Comparison of ENCODE assay signal across 21 cellular contexts in the genomic region with DNA sequence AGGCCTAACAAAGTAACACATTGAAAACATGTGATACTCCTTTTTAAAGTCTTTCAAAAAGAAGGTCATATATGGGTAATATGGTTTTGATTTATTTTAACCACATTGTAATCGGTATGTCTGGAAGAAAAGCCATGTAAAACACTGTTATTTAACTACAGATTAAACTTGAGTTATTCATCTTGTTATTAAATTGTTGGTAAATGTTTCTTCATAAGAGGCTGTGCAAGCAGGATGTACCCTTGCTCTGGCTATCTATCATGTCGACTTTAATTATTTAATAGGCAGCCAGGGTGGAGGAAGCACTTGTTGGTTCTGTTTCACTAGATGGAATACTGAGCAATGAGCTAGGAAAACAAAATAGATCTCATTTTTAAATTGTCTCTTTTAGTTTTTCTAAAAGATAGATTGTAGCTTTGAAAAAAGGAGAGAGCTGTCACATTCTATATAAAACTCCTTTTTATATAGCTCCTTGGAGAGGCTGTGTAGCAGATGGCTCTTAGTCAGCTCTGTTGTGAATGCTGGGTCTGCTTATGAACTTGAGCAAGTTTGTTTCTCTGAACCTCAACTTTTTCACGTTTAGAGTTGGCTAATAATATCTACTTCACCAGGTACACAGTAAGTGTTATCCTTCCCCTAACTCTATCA. TPM values are rescaled to one million over a fixed set of nuclear protein-coding genes. Genes with fewer than 3 reads are reported as not detected.
DNase-seq lines count a peak whose midpoint lies in the region; ATAC-seq and TF ChIP-seq lines count a peak whose summit lies in the region.
"Had no signal": no experiment of that assay in that cellular context is flagged by ENCODE, and none has a peak within 500 bp of the region (broad histone marks: within the 10 kb centered on the region; RNA-seq: fewer than 3 reads in every experiment).

No MANE protein-coding gene starts in this region.

- H4K20me1 ChIP-seq in hepatocyte (ENCODE audit: insufficient read depth, poor library complexity, severe bottlenecking), result no peaks in the 10 kb centered on the region

- TF ChIP-seq EP300 in upper lobe of left lung (IDR thresholded peaks at IDR 0.05), result no peak

- WGBS in hepatocyte (ENCODE audit: low lambda C conversion rate, missing lambda C conversion rate), result 45% methylated on average over 3 of the region's 3 CpGs
- WGBS in upper lobe of left lung, 2 donors, result 38 to 44% methylated on average over 3 of the region's 3 CpGs

- no peak overlapping the region for H2AFZ ChIP-seq in hepatocyte

- intact Hi-C loops in uterus (cut with DNase I; ENCODE audit: low total_unique reads), result no loop called here

- no peak overlapping the region for H3K4me2 ChIP-seq in hepatocyte

- H3K36me3 Mint-ChIP-seq in activated naive CD4-positive, alpha-beta T cell treated with anti-CD3 and anti-CD28 coated beads, Interleukin-2, amount 50 U/mL, for 24 hours, result peaks cover 26% of the 10 kb centered on the region
- peaks cover 23% of the 10 kb centered on the region for H3K36me3 Mint-ChIP-seq in activated naive CD4-positive, alpha-beta T cell treated with anti-CD3 and anti-CD28 coated beads, Interleukin-2, amount 10 ng/mL, durations not matched to agents 7 days and 5 days

- no peaks in the 10 kb centered on the region for H3K9me3 Mint-ChIP-seq in activated naive CD4-positive, alpha-beta T cell treated with anti-CD3 and anti-CD28 coated beads, Interleukin-2, amount 50 U/mL, for 24 hours
- H3K9me3 Mint-ChIP-seq in activated naive CD4-positive, alpha-beta T cell treated with anti-CD3 and anti-CD28 coated beads, Interleukin-2, amount 10 ng/mL, durations not matched to agents 7 days and 5 days, result peaks cover 4% of the 10 kb centered on the region
- H3K9me3 Mint-ChIP-seq: activated B cell treated with CpG ODN at 0.5 μM for 24 hours, type B pancreatic cell had no signal

- no peak for DNase-seq in activated naive CD4-positive, alpha-beta T cell treated with anti-CD3 and anti-CD28 coated beads, Interleukin-2, amount 10 ng/mL, durations not matched to agents 7 days and 5 days
- DNase-seq in fibroblast of gingiva (ENCODE audit: low read depth), result peak; percentile 66
- no peak for DNase-seq in uterus
- no peak for DNase-seq in hepatocyte (ENCODE audit: low spot score)
- no peak for DNase-seq in upper lobe of left lung
- no peak for DNase-seq in activated CD8-positive, alpha-beta memory T cell treated with anti-CD3 and anti-CD28 coated beads for 24 hours
- DNase-seq: ACHN; activated B cell treated with CpG ODN at 0.5 μM for 24 hours; activated CD4-positive, alpha-beta T cell treated with anti-CD3 and anti-CD28 coated beads, Interleukin-2, amount 50 U/mL, for 48 hours; effector CD4-positive, alpha-beta T cell; esophagus squamous epithelium; H7; NCI-H1105; right cardiac atrium; stimulated activated CD4-positive, alpha-beta T cell treated with anti-CD3 and anti-CD28 coated beads, Interleukin-15, amount 100 ng/mL, for 24 hours; stimulated activated CD8-positive, alpha-beta memory T cell treated with anti-CD3 and anti-CD28 coated beads, Interleukin-4, amount 100 ng/mL, for 48 hours; T-helper 9 cell had no signal

- H3K4me1 Mint-ChIP-seq in activated naive CD4-positive, alpha-beta T cell treated with anti-CD3 and anti-CD28 coated beads, Interleukin-2, amount 50 U/mL, for 24 hours, result peaks cover 63% of the 10 kb centered on the region
- peaks cover 2% of the 10 kb centered on the region for H3K4me1 Mint-ChIP-seq in activated naive CD4-positive, alpha-beta T cell treated with anti-CD3 and anti-CD28 coated beads, Interleukin-2, amount 10 ng/mL, durations not matched to agents 7 days and 5 days

- H3K9me2 ChIP-seq in hepatocyte (replicated peaks; ENCODE audit: insufficient read depth), result no peaks in the 10 kb centered on the region

- H3K9me3 ChIP-seq in uterus, result no peaks in the 10 kb centered on the region
- H3K9me3 ChIP-seq in hepatocyte (ENCODE audit: low read depth), result no peaks in the 10 kb centered on the region
- no peaks in the 10 kb centered on the region for H3K9me3 ChIP-seq in upper lobe of left lung
- H3K9me3 ChIP-seq: esophagus squamous epithelium had no signal

- H3K4me1 ChIP-seq in uterus (no peaks in the 10 kb centered on the region), hepatocyte (ENCODE audit: insufficient read depth) (no peaks in the 10 kb centered on the region), upper lobe of left lung (peaks cover 0 to 15% (median 10%) of the 10 kb centered on the region in 4 donors)

- TF ChIP-seq POLR2A in uterus (IDR thresholded peaks at IDR 0.05) (no peak), upper lobe of left lung (IDR thresholded peaks at IDR 0.05) (no peak)

- H3K27ac Mint-ChIP-seq in activated naive CD4-positive, alpha-beta T cell treated with anti-CD3 and anti-CD28 coated beads, Interleukin-2, amount 50 U/mL, for 24 hours, result peak overlapping the region; percentile 70
- no peak overlapping the region for H3K27ac Mint-ChIP-seq in activated naive CD4-positive, alpha-beta T cell treated with anti-CD3 and anti-CD28 coated beads, Interleukin-2, amount 10 ng/mL, durations not matched to agents 7 days and 5 days
- H3K27ac Mint-ChIP-seq: activated B cell treated with CpG ODN at 0.5 μM for 24 hours, type B pancreatic cell had no signal

- peak overlapping the region; percentile 23 to 63 for H3K27ac ChIP-seq in uterus
- H3K27ac ChIP-seq in hepatocyte, result no peak overlapping the region
- no peak overlapping the region for H3K27ac ChIP-seq in upper lobe of left lung
- H3K27ac ChIP-seq: esophagus squamous epithelium, HL-60 had no signal

- H3K4me3 ChIP-seq in uterus (no peak overlapping the region), hepatocyte (no peak overlapping the region), upper lobe of left lung (no peak overlapping the region)
- H3K4me3 ChIP-seq: esophagus squamous epithelium had no signal

- CTCF ChIA-PET in activated naive CD4-positive, alpha-beta T cell treated with anti-CD3 and anti-CD28 coated beads, Interleukin-2, amount 10 ng/mL, durations not matched to agents 7 days and 5 days (lab: Charles Lee), result interaction anchor here (0.9 kb wide), 1 partner anchor 11 kb away, joined by 4 read pairs; no protein-coding TSS in a partner anchor

- no peaks in the 10 kb centered on the region for H3K27me3 Mint-ChIP-seq in activated naive CD4-positive, alpha-beta T cell treated with anti-CD3 and anti-CD28 coated beads, Interleukin-2, amount 50 U/mL, for 24 hours
- H3K27me3 Mint-ChIP-seq in activated naive CD4-positive, alpha-beta T cell treated with anti-CD3 and anti-CD28 coated beads, Interleukin-2, amount 10 ng/mL, durations not matched to agents 7 days and 5 days, result no peaks in the 10 kb centered on the region
- H3K27me3 Mint-ChIP-seq: activated B cell treated with CpG ODN at 0.5 μM for 24 hours, type B pancreatic cell had no signal

- H3K36me3 ChIP-seq in uterus, result no peaks in the 10 kb centered on the region
- H3K36me3 ChIP-seq in hepatocyte (replicated peaks; ENCODE audit: insufficient read depth, low read depth), result no peaks in the 10 kb centered on the region
- H3K36me3 ChIP-seq in upper lobe of left lung, result no peaks in the 10 kb centered on the region

- peak overlapping the region; percentile 16 for H3K4me3 Mint-ChIP-seq in activated naive CD4-positive, alpha-beta T cell treated with anti-CD3 and anti-CD28 coated beads, Interleukin-2, amount 50 U/mL, for 24 hours
- no peak overlapping the region for H3K4me3 Mint-ChIP-seq in activated naive CD4-positive, alpha-beta T cell treated with anti-CD3 and anti-CD28 coated beads, Interleukin-2, amount 10 ng/mL, durations not matched to agents 7 days and 5 days
- H3K4me3 Mint-ChIP-seq: activated B cell treated with CpG ODN at 0.5 μM for 24 hours, type B pancreatic cell had no signal

- H3K27me3 ChIP-seq in uterus (no peaks in the 10 kb centered on the region), hepatocyte (no peaks in the 10 kb centered on the region), upper lobe of left lung (no peaks in the 10 kb centered on the region)
- H3K27me3 ChIP-seq: esophagus squamous epithelium had no signal

- TF ChIP-seq CTCF in uterus (IDR thresholded peaks at IDR 0.05) (no peak), hepatocyte (IDR thresholded peaks at IDR 0.05; ENCODE audit: poor library complexity) (no peak), upper lobe of left lung (IDR thresholded peaks at IDR 0.05) (no peak)

- no peaks in the 10 kb centered on the region for H3K79me2 ChIP-seq in hepatocyte

- ATAC-seq in SK-N-SH treated with all-trans-retinoic acid at 6 μM for 48 hours (peak; percentile 98), upper lobe of left lung (ENCODE audit: low FRiP score in 2 of 2) (no peak)
- ATAC-seq: right cardiac atrium had no signal

TF ChIP-seq in SK-N-SH treated with all-trans-retinoic acid at 6 μM for 48 hours, 23 proteins besides CTCF, POLR2A, EP300 and RAD21 (continues in another document):
- TF ChIP-seq, protein P1, sequence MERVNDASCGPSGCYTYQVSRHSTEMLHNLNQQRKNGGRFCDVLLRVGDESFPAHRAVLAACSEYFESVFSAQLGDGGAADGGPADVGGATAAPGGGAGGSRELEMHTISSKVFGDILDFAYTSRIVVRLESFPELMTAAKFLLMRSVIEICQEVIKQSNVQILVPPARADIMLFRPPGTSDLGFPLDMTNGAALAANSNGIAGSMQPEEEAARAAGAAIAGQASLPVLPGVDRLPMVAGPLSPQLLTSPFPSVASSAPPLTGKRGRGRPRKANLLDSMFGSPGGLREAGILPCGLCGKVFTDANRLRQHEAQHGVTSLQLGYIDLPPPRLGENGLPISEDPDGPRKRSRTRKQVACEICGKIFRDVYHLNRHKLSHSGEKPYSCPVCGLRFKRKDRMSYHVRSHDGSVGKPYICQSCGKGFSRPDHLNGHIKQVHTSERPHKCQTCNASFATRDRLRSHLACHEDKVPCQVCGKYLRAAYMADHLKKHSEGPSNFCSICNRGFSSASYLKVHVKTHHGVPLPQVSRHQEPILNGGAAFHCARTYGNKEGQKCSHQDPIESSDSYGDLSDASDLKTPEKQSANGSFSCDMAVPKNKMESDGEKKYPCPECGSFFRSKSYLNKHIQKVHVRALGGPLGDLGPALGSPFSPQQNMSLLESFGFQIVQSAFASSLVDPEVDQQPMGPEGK (CRISPR knock-in tag; IDR thresholded peaks at IDR 0.05; ENCODE audit: borderline replicate concordance), result peak; percentile 70; the same call in 1 of the 2 replicates
- peak; percentile 98 for TF ChIP-seq ZC3H10 (CRISPR knock-in tag; IDR thresholded peaks at IDR 0.05)

RNA-seq across cellular contexts. Expression of a gene that starts 39.5 kb away (rescaled TPM):
- total RNA-seq in uterus (1 to 10 TPM; 1.0 to 9.8 (median 7.6) TPM), hepatocyte (5.1 and 9.5 TPM in 2 replicates), upper lobe of left lung (10 to 100 TPM in 4 of 6 donors, 1 to 10 TPM in 2; 7.1 to 20.2 (median 14.8) TPM)
- 1.7 and 4.6 TPM in 2 replicates for polyA plus RNA-seq in hepatocyte

Comparison
In these comparisons a context has a peak if more than half of its experiments do, and no peak if none do; other contexts are left out.
1. H3K27ac ChIP-seq: peak in uterus (2 of 2); none in hepatocyte (single experiment) and upper lobe of left lung (0 of 4).